In genomic region chr3:10248184-10248983, GRCh38 we compare ENCODE assay signal across 1 cellular context.
TF ChIP-seq lines count a peak whose summit lies in the region.

TSS of gene TATDN2 (plus strand) at chr3:10248459. CDS start at chr3:10249201, 742 bp downstream.

TF ChIP-seq in SK-N-SH, 30 proteins besides CTCF, POLR2A, EP300 and RAD21 (continued from another document):
- TF ChIP-seq REST (IDR thresholded peaks at IDR 0.05; ENCODE audit: low read depth, low read length), result no peak
- TF ChIP-seq, protein P1, sequence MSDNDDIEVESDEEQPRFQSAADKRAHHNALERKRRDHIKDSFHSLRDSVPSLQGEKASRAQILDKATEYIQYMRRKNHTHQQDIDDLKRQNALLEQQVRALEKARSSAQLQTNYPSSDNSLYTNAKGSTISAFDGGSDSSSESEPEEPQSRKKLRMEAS (IDR thresholded peaks at IDR 0.05; ENCODE audit: low read depth), result peak; percentile 94
- TF ChIP-seq NRF1 (IDR thresholded peaks at IDR 0.05; ENCODE audit: low read depth, low read length), result peak; percentile 41; the same call in 1 of the 2 replicates
- TF ChIP-seq GATA2 (CRISPR knock-in tag; IDR thresholded peaks at IDR 0.05), result no peak
- TF ChIP-seq, protein P2, sequence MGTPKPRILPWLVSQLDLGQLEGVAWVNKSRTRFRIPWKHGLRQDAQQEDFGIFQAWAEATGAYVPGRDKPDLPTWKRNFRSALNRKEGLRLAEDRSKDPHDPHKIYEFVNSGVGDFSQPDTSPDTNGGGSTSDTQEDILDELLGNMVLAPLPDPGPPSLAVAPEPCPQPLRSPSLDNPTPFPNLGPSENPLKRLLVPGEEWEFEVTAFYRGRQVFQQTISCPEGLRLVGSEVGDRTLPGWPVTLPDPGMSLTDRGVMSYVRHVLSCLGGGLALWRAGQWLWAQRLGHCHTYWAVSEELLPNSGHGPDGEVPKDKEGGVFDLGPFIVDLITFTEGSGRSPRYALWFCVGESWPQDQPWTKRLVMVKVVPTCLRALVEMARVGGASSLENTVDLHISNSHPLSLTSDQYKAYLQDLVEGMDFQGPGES (IDR thresholded peaks at IDR 0.05; ENCODE audit: low read depth, low read length), result no peak
- TF ChIP-seq CHD2 (IDR thresholded peaks at IDR 0.05; ENCODE audit: low read length, partially characterized antibody), result no peak
- peak; percentile 50; the same call in 1 of the 2 replicates for TF ChIP-seq TAF1 (IDR thresholded peaks at IDR 0.05; ENCODE audit: borderline replicate concordance, low read depth, low read length)
- TF ChIP-seq TEAD4 (IDR thresholded peaks at IDR 0.05; ENCODE audit: borderline replicate concordance, insufficient read depth), result no peak
- no peak for TF ChIP-seq EZH2phosphoT487 (IDR thresholded peaks at IDR 0.05; ENCODE audit: borderline replicate concordance, low read depth)
- TF ChIP-seq, protein P3, sequence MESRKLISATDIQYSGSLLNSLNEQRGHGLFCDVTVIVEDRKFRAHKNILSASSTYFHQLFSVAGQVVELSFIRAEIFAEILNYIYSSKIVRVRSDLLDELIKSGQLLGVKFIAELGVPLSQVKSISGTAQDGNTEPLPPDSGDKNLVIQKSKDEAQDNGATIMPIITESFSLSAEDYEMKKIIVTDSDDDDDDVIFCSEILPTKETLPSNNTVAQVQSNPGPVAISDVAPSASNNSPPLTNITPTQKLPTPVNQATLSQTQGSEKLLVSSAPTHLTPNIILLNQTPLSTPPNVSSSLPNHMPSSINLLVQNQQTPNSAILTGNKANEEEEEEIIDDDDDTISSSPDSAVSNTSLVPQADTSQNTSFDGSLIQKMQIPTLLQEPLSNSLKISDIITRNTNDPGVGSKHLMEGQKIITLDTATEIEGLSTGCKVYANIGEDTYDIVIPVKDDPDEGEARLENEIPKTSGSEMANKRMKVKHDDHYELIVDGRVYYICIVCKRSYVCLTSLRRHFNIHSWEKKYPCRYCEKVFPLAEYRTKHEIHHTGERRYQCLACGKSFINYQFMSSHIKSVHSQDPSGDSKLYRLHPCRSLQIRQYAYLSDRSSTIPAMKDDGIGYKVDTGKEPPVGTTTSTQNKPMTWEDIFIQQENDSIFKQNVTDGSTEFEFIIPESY (IDR thresholded peaks at IDR 0.05; ENCODE audit: borderline replicate concordance, low read depth), result no peak
- TF ChIP-seq YY1 (IDR thresholded peaks at IDR 0.05; ENCODE audit: low read depth), result no peak
TF ChIP-seq in SK-N-SH: peak in this region for 11.
